ENCODE assay signal across 29 cellular contexts in the genomic region with DNA sequence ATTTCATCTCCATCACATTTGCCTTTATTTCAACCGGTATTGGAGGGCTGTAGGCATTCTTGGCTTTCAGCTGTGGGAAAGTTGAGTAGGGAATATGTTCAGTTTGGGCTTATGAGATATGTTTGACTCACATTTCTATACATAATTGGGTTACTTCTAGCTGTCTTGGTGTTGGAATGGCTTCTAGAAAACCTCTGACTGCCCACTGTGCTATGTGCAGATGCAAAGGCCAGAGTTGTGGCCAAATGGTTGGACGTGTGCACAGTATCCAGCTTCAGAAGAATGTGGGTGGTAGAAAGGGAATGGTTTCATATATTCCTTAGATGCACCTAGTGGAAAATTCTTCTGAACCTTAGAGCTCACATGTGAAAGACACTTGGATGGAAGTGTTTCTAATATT.
"Had no signal": no experiment of that assay in that cellular context is flagged by ENCODE, and none has a peak within 500 bp of the region (broad histone marks: within the 10 kb centered on the region; RNA-seq: fewer than 3 reads in every experiment).

No MANE protein-coding gene starts in this region.

- H3K27me3 Mint-ChIP-seq: naive B cell; stimulated activated naive B cell treated with anti-CD40 and anti-IgM and Interleukin-4, amounts not matched to agents 10 μg/mL and 1 μg/mL and 100 μg/mL, for 72 hours had no signal

- H3K79me2 ChIP-seq: parathyroid adenoma had no signal

- H3K9ac ChIP-seq: neural progenitor cell, parathyroid adenoma had no signal

- H3K27ac ChIP-seq: left ventricle myocardium inferior, neural progenitor cell, neutrophil, parathyroid adenoma, psoas muscle, right atrium auricular region, right lobe of liver, skin epidermis, stomach, suprapubic skin, thoracic aorta, tibial artery, upper lobe of right lung had no signal

- H3K27me3 ChIP-seq: neural progenitor cell, neutrophil, right atrium auricular region, right lobe of liver, stomach, suprapubic skin, tibial artery, upper lobe of right lung had no signal

- H3K36me3 ChIP-seq: left ventricle myocardium inferior, neural progenitor cell, neutrophil, right atrium auricular region, right lobe of liver, stomach, suprapubic skin, thoracic aorta, tibial artery, upper lobe of right lung had no signal

- H3K4me1 ChIP-seq: left ventricle myocardium inferior, neural progenitor cell, parathyroid adenoma, psoas muscle, right atrium auricular region, right lobe of liver, stomach, suprapubic skin, tibial artery, upper lobe of right lung had no signal

- H3K4me3 ChIP-seq: left ventricle myocardium inferior, lung, neural progenitor cell, psoas muscle, right atrium auricular region, right lobe of liver, skin epidermis, stomach, suprapubic skin, thoracic aorta, tibial artery, upper lobe of right lung had no signal

- H3K9me3 ChIP-seq: neutrophil, right atrium auricular region, suprapubic skin, thoracic aorta, tibial artery, upper lobe of right lung had no signal

- H3K27ac Mint-ChIP-seq: immature natural killer cell; mesothelial cell of epicardium; naive B cell; natural killer cell; nephron progenitor cell; neural progenitor cell; stimulated activated naive B cell treated with anti-CD40 and anti-IgM and Interleukin-4, amounts not matched to agents 10 μg/mL and 1 μg/mL and 100 μg/mL, for 72 hours had no signal

- H3K4me3 Mint-ChIP-seq: immature natural killer cell; mesothelial cell of epicardium; naive B cell; natural killer cell; nephron progenitor cell; neural progenitor cell; stimulated activated naive B cell treated with anti-CD40 and anti-IgM and Interleukin-4, amounts not matched to agents 10 μg/mL and 1 μg/mL and 100 μg/mL, for 72 hours had no signal

- H3K9me3 Mint-ChIP-seq: immature natural killer cell, natural killer cell, neural progenitor cell had no signal

- H3K4me2 ChIP-seq: neural progenitor cell had no signal

- H2AFZ ChIP-seq: neural progenitor cell, parathyroid adenoma had no signal

- DNase-seq: hypothalamus; immature natural killer cell; islet precursor cell; left ventricle myocardium inferior; mesendoderm; naive B cell; natural killer cell; nephron progenitor cell; occipital lobe; psoas muscle; right lobe of liver; stimulated activated CD4-positive, alpha-beta T cell treated with anti-CD3 and anti-CD28 coated beads, Interleukin-12 subunit alpha, Interleukin-12 subunit beta, amount 100 ng/mL, for 4 hours; stimulated activated CD4-positive, alpha-beta T cell treated with anti-CD3 and anti-CD28 coated beads, Interleukin-15, amount 100 ng/mL, for 24 hours; stimulated activated CD4-positive, alpha-beta T cell treated with anti-CD3 and anti-CD28 coated beads, Interleukin-2, amount 100 ng/mL, for 24 hours; stimulated activated CD4-positive, alpha-beta T cell treated with anti-CD3 and anti-CD28 coated beads, Interleukin-4, amount 100 ng/mL, for 1 hour; stimulated activated naive B cell treated with anti-CD40 and anti-IgM and Interleukin-4, amounts not matched to agents 10 μg/mL and 1 μg/mL and 100 μg/mL, for 72 hours; stimulated activated naive CD8-positive, alpha-beta T cell treated with anti-CD3 and anti-CD28 coated beads, Interleukin-15, Interleukin-2, amounts not matched to agents 100 U/mL and 50 U/mL, for 24 hours; stomach; tibial artery; upper lobe of right lung had no signal

- ATAC-seq: natural killer cell; psoas muscle; right lobe of liver; stimulated activated naive B cell treated with anti-CD40 and anti-IgM and Interleukin-4, amounts not matched to agents 10 μg/mL and 1 μg/mL and 100 μg/mL, for 72 hours; stimulated activated naive CD8-positive, alpha-beta T cell treated with anti-CD3 and anti-CD28 coated beads, Interleukin-15, Interleukin-2, amounts not matched to agents 100 U/mL and 50 U/mL, for 24 hours had no signal

- H3K4me1 Mint-ChIP-seq: immature natural killer cell; mesothelial cell of epicardium; naive B cell; natural killer cell; nephron progenitor cell; neural progenitor cell; stimulated activated naive B cell treated with anti-CD40 and anti-IgM and Interleukin-4, amounts not matched to agents 10 μg/mL and 1 μg/mL and 100 μg/mL, for 72 hours had no signal

- H3K36me3 Mint-ChIP-seq: immature natural killer cell; mesothelial cell of epicardium; naive B cell; natural killer cell; neural progenitor cell; stimulated activated naive B cell treated with anti-CD40 and anti-IgM and Interleukin-4, amounts not matched to agents 10 μg/mL and 1 μg/mL and 100 μg/mL, for 72 hours had no signal
